Comparison of ENCODE assay signal across 20 cellular contexts in the genomic region with DNA sequence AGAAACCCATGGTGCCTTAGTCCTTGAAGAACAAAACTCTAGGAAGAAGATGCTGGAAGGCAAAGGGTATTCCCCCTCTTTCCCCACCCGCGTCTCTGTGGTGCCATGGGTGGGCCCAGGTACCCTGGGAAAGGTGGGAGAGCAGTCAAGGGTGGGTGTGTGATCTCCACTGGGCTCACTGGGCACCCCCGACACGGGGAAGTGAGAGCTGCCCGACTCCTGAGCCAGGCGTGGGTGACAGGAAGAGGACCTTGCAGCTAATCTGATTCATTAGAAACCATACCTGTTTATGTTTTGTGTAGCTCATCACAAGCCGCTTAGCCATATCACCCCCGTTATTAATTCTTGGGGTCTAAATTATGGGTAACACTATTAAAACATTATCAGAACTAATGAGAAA.
A peak's percentile ranks its signal among the peaks of the same experiment; 100 is the strongest.
DNase-seq lines count a peak whose midpoint lies in the region; ATAC-seq, FAIRE-seq and TF ChIP-seq lines count a peak whose summit lies in the region.
"Had no signal": no experiment of that assay in that cellular context is flagged by ENCODE, and none has a peak within 500 bp of the region (broad histone marks: within the 10 kb centered on the region; RNA-seq: fewer than 3 reads in every experiment).

No MANE protein-coding gene starts in this region.

- H3K4me1 Mint-ChIP-seq in CD4-positive, CD25-positive, alpha-beta regulatory T cell: peaks cover 5 to 22% (median 13%) of the 10 kb centered on the region in 4 donors
- H3K4me1 Mint-ChIP-seq in naive thymus-derived CD8-positive, alpha-beta T cell: peaks cover 9 to 18% (median 12%) of the 10 kb centered on the region in 4 donors

- no peak for DNase-seq in CD4-positive, CD25-positive, alpha-beta regulatory T cell
- DNase-seq in GM12891 (ENCODE audit: insufficient read length, low spot score): no peak
- DNase-seq in naive thymus-derived CD8-positive, alpha-beta T cell: no peak
- no peak for DNase-seq in testis
- DNase-seq in RKO (ENCODE audit: low spot score): no peak
- DNase-seq in NCI-H1436 (lab: John Stamatoyannopoulos, UW): no peak
- DNase-seq: activated CD4-positive, alpha-beta T cell treated with anti-CD3 and anti-CD28 coated beads, Interleukin-2, amount 50 U/mL, for 1 hour; activated gamma-delta T cell; left ventricle myocardium inferior; midbrain; NCI-H1105 treated with DMSO at 0.1 percent for 48 hours; NCI-H446; SJCRH30; stimulated activated naive B cell treated with anti-CD40 and anti-IgM and Interleukin-4, amounts not matched to agents 10 μg/mL and 1 μg/mL and 100 μg/mL, for 72 hours had no signal

- H3K9me3 ChIP-seq in CD4-positive, CD25-positive, alpha-beta regulatory T cell (ENCODE audit: control insufficient read depth in 2 of 2, low read length in 2 of 2): no peaks in the 10 kb centered on the region
- H3K9me3 ChIP-seq in testis: no peaks in the 10 kb centered on the region
- H3K9me3 ChIP-seq: ascending aorta, left ventricle myocardium inferior, neutrophil, SJCRH30, thoracic aorta had no signal

- 79 to 85% methylated on average over 4 to 8 of the region's 8 CpGs for WGBS in testis, 2 donors

- peak overlapping the region; percentile 2 to 80 (median 68) for H3K4me3 Mint-ChIP-seq in CD4-positive, CD25-positive, alpha-beta regulatory T cell
- peak overlapping the region; percentile 25 to 74 (median 48) for H3K4me3 Mint-ChIP-seq in naive thymus-derived CD8-positive, alpha-beta T cell

- no peak for TF ChIP-seq CTCF in testis (IDR thresholded peaks at IDR 0.05)

- H3K27me3 ChIP-seq in CD4-positive, CD25-positive, alpha-beta regulatory T cell (ENCODE audit: control insufficient read depth, insufficient read depth, low read length): peaks cover 16% of the 10 kb centered on the region
- H3K27me3 ChIP-seq in testis: no peaks in the 10 kb centered on the region
- H3K27me3 ChIP-seq: SJCRH30 had no signal

- no peak overlapping the region for H3K4me3 ChIP-seq in CD4-positive, CD25-positive, alpha-beta regulatory T cell (ENCODE audit: low read depth, low read length)
- H3K4me3 ChIP-seq in testis: no peak overlapping the region
- H3K4me3 ChIP-seq: SJCRH30 had no signal

- no peak for ATAC-seq in CD4-positive, CD25-positive, alpha-beta regulatory T cell (ENCODE audit: low read depth in 2 of 2)
- ATAC-seq in naive thymus-derived CD8-positive, alpha-beta T cell: no peak
- ATAC-seq: GM12878 had no signal

- H3K27ac ChIP-seq in CD4-positive, CD25-positive, alpha-beta regulatory T cell (ENCODE audit: insufficient read depth, low read length, poor library complexity, severe bottlenecking): no peak overlapping the region
- H3K27ac ChIP-seq in angular gyrus (ENCODE audit: low read depth, low read length) (peak overlapping the region; percentile 77), testis (no peak overlapping the region)
- H3K27ac ChIP-seq: ascending aorta, GM23248, left ventricle myocardium inferior, neutrophil, SJCRH30, thoracic aorta had no signal

- peaks cover 20% of the 10 kb centered on the region for H3K4me1 ChIP-seq in CD4-positive, CD25-positive, alpha-beta regulatory T cell (ENCODE audit: control insufficient read depth, insufficient read depth, low read length, poor library complexity, severe bottlenecking)
- peaks cover 9% of the 10 kb centered on the region for H3K4me1 ChIP-seq in testis
- H3K4me1 ChIP-seq: ascending aorta, SJCRH30 had no signal

- peaks cover 5% of the 10 kb centered on the region for H3K36me3 Mint-ChIP-seq in CD4-positive, CD25-positive, alpha-beta regulatory T cell
- H3K36me3 Mint-ChIP-seq in naive thymus-derived CD8-positive, alpha-beta T cell: peaks cover 0 to 5% (median 0%) of the 10 kb centered on the region in 3 donors
- H3K36me3 Mint-ChIP-seq: stimulated activated naive B cell treated with anti-CD40 and anti-IgM and Interleukin-4, amounts not matched to agents 10 μg/mL and 1 μg/mL and 100 μg/mL, for 72 hours had no signal

- POLR2A ChIA-PET in naive thymus-derived CD8-positive, alpha-beta T cell (lab: Charles Lee): no interaction called here

- peak; percentile 26 for FAIRE-seq in GM12891 (lab: Jason Lieb, UNC)
- FAIRE-seq: GM12878 had no signal

- H3K27ac Mint-ChIP-seq in CD4-positive, CD25-positive, alpha-beta regulatory T cell: no peak overlapping the region
- no peak overlapping the region for H3K27ac Mint-ChIP-seq in naive thymus-derived CD8-positive, alpha-beta T cell

- H3K9me3 Mint-ChIP-seq in CD4-positive, CD25-positive, alpha-beta regulatory T cell: peaks cover 0 to 4% (median 0%) of the 10 kb centered on the region in 7 donors
- H3K9me3 Mint-ChIP-seq in naive thymus-derived CD8-positive, alpha-beta T cell: no peaks in the 10 kb centered on the region
- H3K9me3 Mint-ChIP-seq: stimulated activated naive B cell treated with anti-CD40 and anti-IgM and Interleukin-4, amounts not matched to agents 10 μg/mL and 1 μg/mL and 100 μg/mL, for 72 hours had no signal

- peaks cover 62% of the 10 kb centered on the region for H3K27me3 Mint-ChIP-seq in CD4-positive, CD25-positive, alpha-beta regulatory T cell
- peaks cover 13 to 47% (median 38%) of the 10 kb centered on the region in 5 donors for H3K27me3 Mint-ChIP-seq in naive thymus-derived CD8-positive, alpha-beta T cell

- no peaks in the 10 kb centered on the region for H3K36me3 ChIP-seq in CD4-positive, CD25-positive, alpha-beta regulatory T cell (ENCODE audit: control insufficient read depth, insufficient read depth, low read length)
- H3K36me3 ChIP-seq in testis (ENCODE audit: low read depth, missing control alignments): no peaks in the 10 kb centered on the region
- H3K36me3 ChIP-seq: ascending aorta, left ventricle myocardium inferior, neutrophil, SJCRH30, thoracic aorta had no signal

- intact Hi-C loops in testis (cut with DNase I; ENCODE audit: low total_unique reads): no loop called here

- no peak for TF ChIP-seq POLR2A in GM12891 (IDR thresholded peaks at IDR 0.05; ENCODE audit: low read depth, low read length)
- no peak for TF ChIP-seq POLR2A in testis (IDR thresholded peaks at IDR 0.05)

TF ChIP-seq in GM12891, 5 proteins besides CTCF, POLR2A, EP300 and RAD21:
- peak; percentile 59 for TF ChIP-seq SPI1 (IDR thresholded peaks at IDR 0.05; ENCODE audit: low read depth, low read length)
- no peak for TF ChIP-seq TAF1 (IDR thresholded peaks at IDR 0.05; ENCODE audit: low read depth, low read length)
